In the genomic region with DNA sequence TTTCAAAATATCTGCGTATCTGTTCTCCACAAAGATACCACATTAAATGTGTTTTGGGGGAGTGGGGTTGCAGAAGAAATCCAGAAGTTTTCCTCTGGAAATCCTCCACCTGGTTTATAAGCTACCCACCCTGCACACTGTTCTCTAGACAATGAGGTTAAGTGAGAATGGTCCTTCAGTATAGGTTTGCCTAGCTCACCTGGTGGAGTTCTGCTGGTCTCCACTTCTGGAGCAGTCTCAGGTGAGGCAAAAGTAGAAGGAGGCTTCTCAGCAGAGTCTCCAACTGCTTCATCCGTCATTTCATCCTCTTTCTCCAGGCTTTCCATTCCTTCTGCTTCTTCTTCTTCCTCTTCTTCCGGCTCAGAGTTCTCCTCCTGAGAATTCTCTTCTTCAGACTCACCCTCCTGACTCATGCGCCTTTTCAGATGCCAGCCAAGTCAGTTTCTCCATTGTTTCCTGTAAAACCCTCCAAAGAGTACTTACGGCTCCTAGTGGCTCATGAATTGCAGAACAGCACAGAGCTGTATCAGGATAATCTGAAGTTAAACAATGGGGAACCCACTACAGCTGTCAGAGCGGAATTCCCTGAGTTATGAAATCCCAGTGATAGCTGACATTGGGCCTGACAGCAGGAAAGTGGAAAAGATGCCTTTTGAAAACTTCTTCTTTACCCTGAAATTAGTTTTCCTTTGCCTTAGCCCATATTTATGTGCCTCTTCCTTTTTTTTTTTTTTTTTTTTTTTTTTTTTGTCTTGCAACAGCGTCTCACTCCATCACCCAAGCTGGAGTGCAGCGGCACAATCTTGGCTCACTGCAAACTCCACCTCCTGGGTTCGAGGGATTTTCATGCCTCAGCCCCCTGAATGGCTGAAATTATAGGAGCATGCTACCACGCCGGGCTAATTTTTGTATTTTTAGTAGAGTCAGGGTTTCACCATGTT, we compare ENCODE assay signal across 7 cellular contexts. TPM values are rescaled to one million over a fixed set of nuclear protein-coding genes. Genes with fewer than 3 reads are reported as not detected.
DNase-seq lines count a peak whose midpoint lies in the region; ATAC-seq, FAIRE-seq and TF ChIP-seq lines count a peak whose summit lies in the region.

No MANE protein-coding gene starts in this region.

- no peaks in the 10 kb centered on the region for H3K27me3 ChIP-seq in lower lobe of right lung (ENCODE audit: low read depth)

- no peak overlapping the region for H3K4me3 ChIP-seq in lower lobe of right lung

- peak; percentile 50 for TF ChIP-seq CTCF in lower lobe of right lung (IDR thresholded peaks at IDR 0.05)

- DNase-seq in H54 (ENCODE audit: insufficient read length, low spot score) (peak; percentile 56), NOMO-1 treated with dmso at 0.1 percent for 144 hours (lab: John Stamatoyannopoulos, UW; ENCODE audit: unreplicated experiment) (peak; percentile 24), cerebellar cortex (ENCODE audit: low spot score) (peak; percentile 37), lower lobe of right lung (no peak), occipital lobe (lab: John Stamatoyannopoulos, UW) (no peak)

- H3K9me3 ChIP-seq in lower lobe of right lung, result peaks cover 9% of the 10 kb centered on the region

- peak; percentile 83 for FAIRE-seq in H54 (lab: Jason Lieb, UNC)

- ATAC-seq in lower lobe of right lung (peak; percentile 89 to 92), GM21737 (IDR thresholded peaks at IDR 0.05; ENCODE audit: unreplicated experiment) (no peak), GM18502 (IDR thresholded peaks at IDR 0.05; ENCODE audit: poor library complexity, unreplicated experiment) (no peak)

- no peak for TF ChIP-seq POLR2A in H54 (IDR thresholded peaks at IDR 0.05; ENCODE audit: low read depth, low read length)

- H3K27ac ChIP-seq in lower lobe of right lung, result peak overlapping the region; percentile 46

- intact Hi-C loops in lower lobe of right lung (cut with DNase I), result no loop called here

- peaks cover 32% of the 10 kb centered on the region for H3K4me1 ChIP-seq in lower lobe of right lung

- no peaks in the 10 kb centered on the region for H3K36me3 ChIP-seq in lower lobe of right lung

RNA-seq across cellular contexts. Expression of gene MSTO1, which starts 38.5 kb away (rescaled TPM):
- total RNA-seq in lower lobe of right lung (31.1 TPM), occipital lobe (26.2 TPM)

RNA-seq across cellular contexts. Expression of gene YY1AP1, which starts 40.1 kb away (rescaled TPM):
- total RNA-seq in lower lobe of right lung (55.3 TPM), occipital lobe (393 TPM)

RNA-seq across cellular contexts. Expression of gene DAP3, which starts 40.4 kb away (rescaled TPM):
- 77.7 TPM for total RNA-seq in lower lobe of right lung
- total RNA-seq in occipital lobe, result 41.0 TPM

Comparison
In these comparisons a context has a peak if more than half of its experiments do, and no peak if none do; other contexts are left out.
1. DNase-seq: peak in H54 (single experiment), NOMO-1 treated with dmso at 0.1 percent for 144 hours (single experiment) and cerebellar cortex (single experiment); none in lower lobe of right lung (single experiment) and occipital lobe (single experiment).
2. ATAC-seq: peak in lower lobe of right lung (2 of 2); none in GM21737 (single experiment) and GM18502 (single experiment).